19 cellular contexts compared by ENCODE assay signal in genomic region chr3:45807645-45808540, GRCh38. TPM values are rescaled to one million over a fixed set of nuclear protein-coding genes. Genes with fewer than 3 reads are reported as not detected.
A peak's percentile ranks its signal among the peaks of the same experiment; 100 is the strongest.
DNase-seq lines count a peak whose midpoint lies in the region; ATAC-seq and TF ChIP-seq lines count a peak whose summit lies in the region.
"Had no signal": no experiment of that assay in that cellular context is flagged by ENCODE, and none has a peak within 500 bp of the region (broad histone marks: within the 10 kb centered on the region; RNA-seq: fewer than 3 reads in every experiment).

No MANE protein-coding gene starts in this region.

- no peak for TF ChIP-seq CTCF in SK-N-SH (IDR thresholded peaks at IDR 0.05)

- H3K4me2 ChIP-seq in SK-N-SH = no peak overlapping the region
- H3K4me2 ChIP-seq: A549 had no signal

- H3K9me3 ChIP-seq in SK-N-SH = no peaks in the 10 kb centered on the region
- H3K9me3 ChIP-seq: A549, MG63, thoracic aorta had no signal

- H3F3A ChIP-seq in SK-N-SH (replicated peaks; ENCODE audit: insufficient read depth) = no peaks in the 10 kb centered on the region

- no peak for ATAC-seq in SK-N-SH treated with all-trans-retinoic acid at 6 μM for 48 hours
- no peak for ATAC-seq in GM21619 (IDR thresholded peaks at IDR 0.05; ENCODE audit: unreplicated experiment)
- ATAC-seq in HG03521 (IDR thresholded peaks at IDR 0.05; ENCODE audit: unreplicated experiment) = no peak
- ATAC-seq: A549, esophagus mucosa had no signal

- CTCF ChIA-PET in SK-N-SH (lab: Yijun Ruan, JAX) = interaction anchor here (0.6 to 2.1 kb wide), 5 partner anchors 19 to 291 kb away, joined by 3 to 7 read pairs (median 4); no protein-coding TSS in a partner anchor

- no peaks in the 10 kb centered on the region for H3K36me3 ChIP-seq in SK-N-SH (replicated peaks in 1 of 2; ENCODE audit: control insufficient read depth in 1 of 2, insufficient read depth in 2 of 2, low read length in 1 of 2)
- H3K36me3 ChIP-seq: MG63, thoracic aorta had no signal

- H3K4me1 ChIP-seq in SK-N-SH (ENCODE audit: control insufficient read depth in 1 of 2, insufficient read depth in 2 of 2, low read depth in 1 of 2, low read length in 1 of 2) = peaks cover 0 to 12% of the 10 kb centered on the region in 2 experiments; a peak in 2 of 4 replicates
- H3K4me1 ChIP-seq: A549 had no signal

- 69% methylated on average over 10 of the region's 10 CpGs for WGBS in SK-N-SH (ENCODE audit: low lambda C conversion rate)

- H3K4me3 ChIP-seq in SK-N-SH (ENCODE audit: low read depth in 2 of 2, low read length in 1 of 2) = no peak overlapping the region
- H3K4me3 ChIP-seq: A549, MG63, thoracic aorta had no signal

- no peaks in the 10 kb centered on the region for H3K9me2 ChIP-seq in SK-N-SH

- POLR2A ChIA-PET in SK-N-SH (lab: Yijun Ruan, JAX) = interaction anchor here (0.9 to 1.5 kb wide), 2 partner anchors 11 to 34 kb away, joined by 3 to 5 read pairs; partner anchors contain the start of genes LZTFL1 and SLC6A20

- H3K79me2 ChIP-seq in SK-N-SH (ENCODE audit: insufficient read depth) = no peaks in the 10 kb centered on the region

- DNase-seq in SK-N-SH = no peak
- peak; percentile 88 for DNase-seq in NCI-H748 (lab: John Stamatoyannopoulos, UW; ENCODE audit: unreplicated experiment)
- peak; percentile 60 for DNase-seq in globus pallidus (ENCODE audit: low spot score)
- peak in 2 of 49 donors; percentile 4 to 31 for DNase-seq in substantia nigra (lab: John Stamatoyannopoulos, UW)
- DNase-seq in GM19238 (ENCODE audit: insufficient read length, low spot score) = no peak
- DNase-seq: activated naive CD4-positive, alpha-beta T cell treated with Interleukin-2 at 50 U/mL for 16 hours; CD8-positive, alpha-beta memory T cell; mesendoderm; MG63; NK-92 treated with Interleukin-12 subunit alpha and Interleukin-12 subunit beta, amount 100 ng/mL, for 24 hours; occipital lobe; stimulated activated CD4-positive, alpha-beta T cell treated with anti-CD3 and anti-CD28 coated beads, Interleukin-15, amount 100 ng/mL, for 24 hours had no signal

- peak overlapping the region in 1 of 2 experiments; percentile 93; a peak in 2 of 4 replicates for H3K27ac ChIP-seq in SK-N-SH (ENCODE audit: low read depth in 2 of 2, low read length in 1 of 2)
- peak overlapping the region; percentile 69 for H3K27ac ChIP-seq in substantia nigra (ENCODE audit: low read depth, low read length, poor library complexity, severe bottlenecking)
- H3K27ac ChIP-seq: A549, thoracic aorta, VCaP had no signal

- TF ChIP-seq RAD21 in SK-N-SH (IDR thresholded peaks at IDR 0.05; ENCODE audit: low read length) = no peak

- no peaks in the 10 kb centered on the region for H3K27me3 ChIP-seq in SK-N-SH (ENCODE audit: insufficient read depth)
- H3K27me3 ChIP-seq: MG63 had no signal

- no peak for TF ChIP-seq EP300 in SK-N-SH (IDR thresholded peaks at IDR 0.05; ENCODE audit: borderline replicate concordance in 1 of 2, low read depth in 1 of 2, low read length in 1 of 2)

- no peak overlapping the region for H2AFZ ChIP-seq in SK-N-SH (ENCODE audit: low read depth)

- no peak overlapping the region for H3K9ac ChIP-seq in SK-N-SH

- no peaks in the 10 kb centered on the region for H4K20me1 ChIP-seq in SK-N-SH (ENCODE audit: insufficient read depth)

TF ChIP-seq in SK-N-SH, 30 proteins besides CTCF, POLR2A, EP300 and RAD21:
- TF ChIP-seq RFX5 (IDR thresholded peaks at IDR 0.05; ENCODE audit: low read length) (no peak), RCOR1 (IDR thresholded peaks at IDR 0.05; ENCODE audit: low read length) (peak; percentile 60; the same call in 1 of the 2 replicates), MAX (IDR thresholded peaks at IDR 0.05; ENCODE audit: low read depth) (no peak)

TF ChIP-seq in SK-N-SH treated with all-trans-retinoic acid at 6 μM for 48 hours, 23 proteins besides CTCF, POLR2A, EP300 and RAD21:
- no peak for TF ChIP-seq TOX (CRISPR knock-in tag; IDR thresholded peaks at IDR 0.05; ENCODE audit: borderline replicate concordance)
- no peak for TF ChIP-seq POU6F1 (CRISPR knock-in tag; IDR thresholded peaks at IDR 0.05; ENCODE audit: borderline replicate concordance, low read depth)
- no peak for TF ChIP-seq ZC3H10 (CRISPR knock-in tag; IDR thresholded peaks at IDR 0.05)
- TF ChIP-seq ESRRG (CRISPR knock-in tag; IDR thresholded peaks at IDR 0.05) = no peak
- no peak for TF ChIP-seq CSDC2 (CRISPR knock-in tag; IDR thresholded peaks at IDR 0.05)
- TF ChIP-seq ZNF70 (CRISPR knock-in tag; IDR thresholded peaks at IDR 0.05) = no peak
- no peak for TF ChIP-seq ISL1 (CRISPR knock-in tag; IDR thresholded peaks at IDR 0.05)
- TF ChIP-seq TSHZ2 (CRISPR knock-in tag; IDR thresholded peaks at IDR 0.05) = no peak
- no peak for TF ChIP-seq ARNTL (CRISPR knock-in tag; IDR thresholded peaks at IDR 0.05; ENCODE audit: borderline replicate concordance, low read depth)
- TF ChIP-seq OSR1 (CRISPR knock-in tag; IDR thresholded peaks at IDR 0.05) = no peak
- TF ChIP-seq RARB (CRISPR knock-in tag; IDR thresholded peaks at IDR 0.05) = no peak
- TF ChIP-seq ZFP3 (CRISPR knock-in tag; IDR thresholded peaks at IDR 0.05) = no peak
- TF ChIP-seq ZNF565 (CRISPR knock-in tag; conservative IDR thresholded peaks at IDR 0.05; ENCODE audit: low read depth) = no peak
- TF ChIP-seq GLIS3 (CRISPR knock-in tag; IDR thresholded peaks at IDR 0.05) = no peak
TF ChIP-seq in SK-N-SH treated with all-trans-retinoic acid at 6 μM for 48 hours: peak in this region for 0.

RNA-seq across cellular contexts. Expression of gene SLC6A20, which starts 11.6 kb away (rescaled TPM):
- polyA plus RNA-seq in SK-N-SH (2012; rRNA removed) = not detected in 2 replicates
- polyA plus RNA-seq in SK-N-SH (2012; cell fraction: cytosol; rRNA removed) = not detected in 2 replicates
- not detected in 2 replicates for polyA plus RNA-seq in SK-N-SH (2012; cell fraction: nucleus; rRNA removed)
- polyA plus RNA-seq: A549; CD8-positive, alpha-beta memory T cell had no signal

RNA-seq across cellular contexts. Expression of gene LZTFL1, which starts 34.0 kb away (rescaled TPM):
- 11.9 and 19.7 TPM in 2 replicates for polyA plus RNA-seq in SK-N-SH (2012; rRNA removed)
- polyA plus RNA-seq in SK-N-SH (2012; cell fraction: cytosol; rRNA removed) = 15.0 and 16.4 TPM in 2 replicates
- polyA plus RNA-seq in SK-N-SH (2012; cell fraction: nucleus; rRNA removed) = 15.4 and 22.8 TPM in 2 replicates

Comparison
In these comparisons a context has a peak if more than half of its experiments do, and no peak if none do; other contexts are left out.
1. DNase-seq: peak in NCI-H748 (single experiment) and globus pallidus (single experiment); none in SK-N-SH (single experiment) and GM19238 (single experiment).